ENCODE assay signal across 13 cellular contexts in genomic region chr4:6806924-6807676, GRCh38. TPM values are rescaled to one million over a fixed set of nuclear protein-coding genes. Genes with fewer than 3 reads are reported as not detected.
DNase-seq lines count a peak whose midpoint lies in the region; ATAC-seq and TF ChIP-seq lines count a peak whose summit lies in the region.
"Had no signal": no experiment of that assay in that cellular context is flagged by ENCODE, and none has a peak within 500 bp of the region (broad histone marks: within the 10 kb centered on the region; RNA-seq: fewer than 3 reads in every experiment).

No MANE protein-coding gene starts in this region.

- H3K27ac ChIP-seq in SK-N-SH (ENCODE audit: low read depth in 2 of 2, low read length in 1 of 2) (peak overlapping the region in 1 of 2 experiments; percentile 74; a peak in 2 of 4 replicates), neural progenitor cell (no peak overlapping the region)

- H3K4me3 Mint-ChIP-seq in osteocyte (ENCODE audit: unreplicated experiment) (no peak overlapping the region), neural progenitor cell (no peak overlapping the region)
- H3K4me3 Mint-ChIP-seq: activated CD4-positive, alpha-beta memory T cell treated with anti-CD3 and anti-CD28 coated beads for 36 hours; B cell; T-helper 17 cell had no signal

- H3K4me2 ChIP-seq in SK-N-SH (peak overlapping the region; percentile 29), neural progenitor cell (no peak overlapping the region)

- DNase-seq in EL (peak; percentile 24), SK-N-SH (no peak), fibroblast of mammary gland (ENCODE audit: low read depth) (peak; percentile 16), osteocyte (ENCODE audit: extremely low spot score, unreplicated experiment) (no peak), superior temporal gyrus (ENCODE audit: extremely low spot score) (no peak), ureter (ENCODE audit: low spot score) (no peak), neural progenitor cell (ENCODE audit: low spot score) (no peak)
- DNase-seq: activated CD4-positive, alpha-beta memory T cell treated with anti-CD3 and anti-CD28 coated beads for 36 hours; T-helper 17 cell had no signal

- H4K20me1 ChIP-seq in SK-N-SH (ENCODE audit: insufficient read depth) (peaks cover 59% of the 10 kb centered on the region), neural progenitor cell (ENCODE audit: low read depth) (peaks cover 83% of the 10 kb centered on the region)

- H3F3A ChIP-seq in SK-N-SH (replicated peaks; ENCODE audit: insufficient read depth), result peaks cover 14% of the 10 kb centered on the region
- peaks cover 4% of the 10 kb centered on the region for H3F3A ChIP-seq in neural progenitor cell (ENCODE audit: low read depth)

- H3K4me1 ChIP-seq in SK-N-SH (ENCODE audit: control insufficient read depth in 1 of 2, insufficient read depth in 2 of 2, low read depth in 1 of 2, low read length in 1 of 2) (peaks cover 0 to 12% of the 10 kb centered on the region in 2 experiments; a peak in 2 of 4 replicates), neural progenitor cell (peaks cover 11% of the 10 kb centered on the region)

- H3K79me2 ChIP-seq in SK-N-SH (ENCODE audit: insufficient read depth) (peaks cover 85% of the 10 kb centered on the region), neural progenitor cell (ENCODE audit: low read depth) (peaks cover 100% of the 10 kb centered on the region)

- 82% methylated on average over 5 of the region's 5 CpGs for WGBS in SK-N-SH (ENCODE audit: low lambda C conversion rate)

- H3K9me3 ChIP-seq in SK-N-SH (no peaks in the 10 kb centered on the region), neural progenitor cell (ENCODE audit: low read depth) (no peaks in the 10 kb centered on the region)

- POLR2A ChIA-PET in SK-N-SH (lab: Yijun Ruan, JAX), result no interaction called here

- TF ChIP-seq RAD21 in SK-N-SH (IDR thresholded peaks at IDR 0.05; ENCODE audit: low read length), result no peak

- no peak overlapping the region for H2AFZ ChIP-seq in SK-N-SH (ENCODE audit: low read depth)
- H2AFZ ChIP-seq in neural progenitor cell (replicated peaks), result no peak overlapping the region

- no peak for ATAC-seq in HG02571 (IDR thresholded peaks at IDR 0.05; ENCODE audit: unreplicated experiment)
- ATAC-seq: T-helper 17 cell had no signal

- H3K27ac Mint-ChIP-seq in osteocyte (ENCODE audit: unreplicated experiment) (peak overlapping the region; percentile 47), neural progenitor cell (no peak overlapping the region)
- H3K27ac Mint-ChIP-seq: activated CD4-positive, alpha-beta memory T cell treated with anti-CD3 and anti-CD28 coated beads for 36 hours; activated T-helper 2 cell treated with anti-CD3 and anti-CD28 coated beads, Interferon-gamma antibody, Interleukin-2, Interleukin-4, amounts not matched to agents 10 μg/mL and 5 μg/mL and 100 μg/mL, durations not matched to agents 14 hours and 24 hours and 36 hours; B cell; T-helper 17 cell had no signal

- TF ChIP-seq CTCF in SK-N-SH (IDR thresholded peaks at IDR 0.05) (no peak), fibroblast of mammary gland (conservative IDR thresholded peaks at IDR 0.05; ENCODE audit: control insufficient read depth, insufficient read depth, low read depth, low read length) (no peak), osteocyte (IDR thresholded peaks at IDR 0.05) (no peak), neural progenitor cell (IDR thresholded peaks at IDR 0.05) (no peak)

- H3K9ac ChIP-seq in SK-N-SH (no peak overlapping the region), neural progenitor cell (no peak overlapping the region)

- no peaks in the 10 kb centered on the region for H3K9me3 Mint-ChIP-seq in osteocyte (ENCODE audit: unreplicated experiment)
- peaks cover 23% of the 10 kb centered on the region for H3K9me3 Mint-ChIP-seq in neural progenitor cell
- H3K9me3 Mint-ChIP-seq: activated CD4-positive, alpha-beta memory T cell treated with anti-CD3 and anti-CD28 coated beads for 36 hours; activated T-helper 2 cell treated with anti-CD3 and anti-CD28 coated beads, Interferon-gamma antibody, Interleukin-2, Interleukin-4, amounts not matched to agents 10 μg/mL and 5 μg/mL and 100 μg/mL, durations not matched to agents 14 hours and 24 hours and 36 hours had no signal

- H3K27me3 Mint-ChIP-seq in osteocyte (ENCODE audit: unreplicated experiment) (no peaks in the 10 kb centered on the region), neural progenitor cell (ENCODE audit: insufficient read depth, low read depth) (no peaks in the 10 kb centered on the region)
- H3K27me3 Mint-ChIP-seq: activated CD4-positive, alpha-beta memory T cell treated with anti-CD3 and anti-CD28 coated beads for 36 hours; B cell; brain; T-helper 17 cell had no signal

- H3K4me3 ChIP-seq in SK-N-SH (ENCODE audit: low read depth in 2 of 2, low read length in 1 of 2), result no peak overlapping the region
- H3K4me3 ChIP-seq in fibroblast of mammary gland (ENCODE audit: control insufficient read depth, low read depth, low read length), result no peak overlapping the region
- H3K4me3 ChIP-seq in neural progenitor cell, result no peak overlapping the region

- no peaks in the 10 kb centered on the region for H3K9me2 ChIP-seq in SK-N-SH

- H3K27me3 ChIP-seq in SK-N-SH (ENCODE audit: insufficient read depth) (no peaks in the 10 kb centered on the region), neural progenitor cell (no peaks in the 10 kb centered on the region)

- H3K36me3 Mint-ChIP-seq in osteocyte (ENCODE audit: unreplicated experiment) (peaks cover 3% of the 10 kb centered on the region), neural progenitor cell (peaks cover 45% of the 10 kb centered on the region)

- H3K4me1 Mint-ChIP-seq in osteocyte (ENCODE audit: unreplicated experiment) (peaks cover 33% of the 10 kb centered on the region), neural progenitor cell (no peaks in the 10 kb centered on the region)

- no peak for TF ChIP-seq EP300 in SK-N-SH (IDR thresholded peaks at IDR 0.05; ENCODE audit: borderline replicate concordance in 1 of 2, low read depth in 1 of 2, low read length in 1 of 2)

- peaks cover 0 to 5% of the 10 kb centered on the region in 2 experiments for H3K36me3 ChIP-seq in SK-N-SH (replicated peaks in 1 of 2; ENCODE audit: control insufficient read depth in 1 of 2, insufficient read depth in 2 of 2, low read length in 1 of 2)
- H3K36me3 ChIP-seq in neural progenitor cell, result no peaks in the 10 kb centered on the region

- CTCF ChIA-PET in SK-N-SH (lab: Yijun Ruan, JAX), result interaction anchor here (1.0 kb wide), 1 partner anchor 264 kb away, joined by 3 read pairs; no protein-coding TSS in a partner anchor

TF ChIP-seq in SK-N-SH, 30 proteins besides CTCF, POLR2A, EP300 and RAD21 (continues in another document):
- no peak for TF ChIP-seq RCOR1 (IDR thresholded peaks at IDR 0.05; ENCODE audit: low read length)
- no peak for TF ChIP-seq FOSL2 (IDR thresholded peaks at IDR 0.05; ENCODE audit: borderline replicate concordance, low read depth)
- no peak for TF ChIP-seq RFX5 (IDR thresholded peaks at IDR 0.05; ENCODE audit: low read length)
- TF ChIP-seq PBX3 (IDR thresholded peaks at IDR 0.05), result no peak
- no peak for TF ChIP-seq ELF1 (IDR thresholded peaks at IDR 0.05)
- no peak for TF ChIP-seq FOXM1 (IDR thresholded peaks at IDR 0.05; ENCODE audit: low read depth)
- TF ChIP-seq MEF2A (IDR thresholded peaks at IDR 0.05; ENCODE audit: borderline replicate concordance, low read depth), result no peak
- TF ChIP-seq MXI1 (IDR thresholded peaks at IDR 0.05; ENCODE audit: low read depth, low read length), result no peak
- TF ChIP-seq USF2 (IDR thresholded peaks at IDR 0.05; ENCODE audit: borderline replicate concordance, low read depth, low read length), result no peak

RNA-seq across cellular contexts. Expression of gene KIAA0232, which starts 24.6 kb away (rescaled TPM):
- polyA plus RNA-seq in SK-N-SH (2012; rRNA removed), result 5.7 and 7.7 TPM in 2 replicates
- polyA plus RNA-seq in SK-N-SH (2012; cell fraction: cytosol; rRNA removed), result 7.1 and 7.2 TPM in 2 replicates
- 4.6 and 9.7 TPM in 2 replicates for polyA plus RNA-seq in SK-N-SH (2012; cell fraction: nucleus; rRNA removed)
- total RNA-seq in osteocyte, result 27.1 and 30.9 TPM in 2 replicates
- 40.4 TPM for total RNA-seq in ureter
- 42.9 and 52.2 TPM in 2 replicates for total RNA-seq in neural progenitor cell (ENCODE audit: low replicate concordance)

Comparison
In these comparisons a context has a peak if more than half of its experiments do, and no peak if none do; other contexts are left out.
1. DNase-seq: peak in EL (single experiment) and fibroblast of mammary gland (single experiment); none in SK-N-SH (single experiment), osteocyte (single experiment), superior temporal gyrus (single experiment), ureter (single experiment) and neural progenitor cell (single experiment).